ENCODE assay signal across 1 cellular context in genomic region chr6:47141166-47141565, GRCh38.
TF ChIP-seq lines count a peak whose summit lies in the region.

No MANE protein-coding gene starts in this region.

TF ChIP-seq in IMR-90, 13 proteins besides CTCF, POLR2A, EP300 and RAD21 (continued from another document):
- TF ChIP-seq MAZ (IDR thresholded peaks at IDR 0.05; ENCODE audit: borderline replicate concordance, low read depth, low read length), result no peak
- no peak for TF ChIP-seq MAFK (IDR thresholded peaks at IDR 0.05; ENCODE audit: low read depth, low read length)
- TF ChIP-seq RFX5 (IDR thresholded peaks at IDR 0.05; ENCODE audit: low read depth, low read length), result no peak
- no peak for TF ChIP-seq ELK1 (IDR thresholded peaks at IDR 0.05; ENCODE audit: borderline replicate concordance, low read depth, low read length)
- no peak for TF ChIP-seq MXI1 (IDR thresholded peaks at IDR 0.05; ENCODE audit: borderline replicate concordance, low read depth, low read length)
- TF ChIP-seq CEBPB (IDR thresholded peaks at IDR 0.05; ENCODE audit: low read depth, low read length), result no peak
